In the genomic region with DNA sequence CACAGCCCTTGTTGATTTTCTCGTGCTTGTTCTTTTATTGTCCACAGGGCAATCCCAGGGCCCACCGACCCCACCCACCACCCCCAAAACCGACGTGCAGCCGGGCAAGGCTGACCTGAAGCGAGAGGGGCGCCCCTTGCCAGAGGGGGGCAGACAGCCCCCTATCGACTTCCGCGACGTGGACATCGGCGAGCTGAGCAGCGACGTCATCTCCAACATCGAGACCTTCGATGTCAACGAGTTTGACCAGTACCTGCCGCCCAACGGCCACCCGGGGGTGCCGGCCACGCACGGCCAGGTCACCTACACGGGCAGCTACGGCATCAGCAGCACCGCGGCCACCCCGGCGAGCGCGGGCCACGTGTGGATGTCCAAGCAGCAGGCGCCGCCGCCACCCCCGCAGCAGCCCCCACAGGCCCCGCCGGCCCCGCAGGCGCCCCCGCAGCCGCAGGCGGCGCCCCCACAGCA, we compare ENCODE assay signal across 1 cellular context.
TF ChIP-seq lines count a peak whose summit lies in the region.

No MANE protein-coding gene starts in this region.

TF ChIP-seq in WTC11, 78 proteins besides CTCF, POLR2A, EP300 and RAD21 (continued from another document):
- TF ChIP-seq GTF2I (CRISPR knock-in tag; conservative IDR thresholded peaks at IDR 0.05) (no peak), NR1H2 (CRISPR knock-in tag; IDR thresholded peaks at IDR 0.05) (no peak), NFATC4 (CRISPR knock-in tag; IDR thresholded peaks at IDR 0.05) (no peak)
TF ChIP-seq in WTC11: peak in this region for 0.
